ENCODE assay signal across 8 cellular contexts in the genomic region with DNA sequence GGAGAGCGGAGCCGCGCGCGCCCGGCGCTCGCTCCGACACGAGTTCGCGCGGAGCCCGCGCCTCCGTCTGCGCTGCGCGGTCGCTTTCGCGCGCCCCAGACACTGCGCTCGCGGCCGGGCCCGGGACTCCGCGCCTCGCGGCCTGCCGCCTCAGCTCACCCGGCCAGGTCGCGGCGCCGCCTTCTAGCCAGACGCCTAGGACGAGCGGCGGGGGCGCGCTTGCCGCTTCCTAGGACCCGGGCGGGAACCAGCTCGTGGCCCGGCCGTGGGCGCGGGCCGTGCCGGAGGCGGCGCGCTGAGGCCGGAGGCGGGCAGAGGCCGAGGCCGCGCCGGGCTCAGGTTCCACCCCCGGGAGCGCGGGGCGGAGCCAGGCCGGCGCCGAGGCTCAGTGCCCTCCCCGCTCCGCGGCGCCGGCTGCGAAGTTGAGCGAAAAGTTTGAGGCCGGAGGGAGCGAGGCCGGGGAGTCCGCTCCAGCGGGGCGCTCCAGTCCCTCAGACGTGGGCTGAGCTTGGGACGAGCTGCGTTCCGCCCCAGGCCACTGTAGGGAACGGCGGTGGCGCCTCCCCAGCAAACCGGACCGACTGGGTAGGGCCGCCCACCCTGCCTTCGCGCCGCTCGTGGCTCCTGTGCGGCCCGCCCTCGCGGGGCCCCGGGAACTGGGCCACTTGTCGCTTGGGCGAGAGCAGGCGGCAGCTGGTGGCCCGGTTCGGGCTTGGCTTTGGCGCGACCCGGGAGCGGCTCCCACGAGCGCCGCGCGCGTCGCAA. TPM values are rescaled to one million over a fixed set of nuclear protein-coding genes. Genes with fewer than 3 reads are reported as not detected.
A peak's percentile ranks its signal among the peaks of the same experiment; 100 is the strongest.
DNase-seq lines count a peak whose midpoint lies in the region; ATAC-seq and TF ChIP-seq lines count a peak whose summit lies in the region.

A gene with protein sequence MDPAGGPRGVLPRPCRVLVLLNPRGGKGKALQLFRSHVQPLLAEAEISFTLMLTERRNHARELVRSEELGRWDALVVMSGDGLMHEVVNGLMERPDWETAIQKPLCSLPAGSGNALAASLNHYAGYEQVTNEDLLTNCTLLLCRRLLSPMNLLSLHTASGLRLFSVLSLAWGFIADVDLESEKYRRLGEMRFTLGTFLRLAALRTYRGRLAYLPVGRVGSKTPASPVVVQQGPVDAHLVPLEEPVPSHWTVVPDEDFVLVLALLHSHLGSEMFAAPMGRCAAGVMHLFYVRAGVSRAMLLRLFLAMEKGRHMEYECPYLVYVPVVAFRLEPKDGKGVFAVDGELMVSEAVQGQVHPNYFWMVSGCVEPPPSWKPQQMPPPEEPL (plus strand): TSS at position 388 of the 765 bp plus-strand sequence. CDS start 1,036 bp downstream, outside the sequence.

- ATAC-seq in right lobe of liver = peak; percentile 76 to 89 (median 85)

- H3K9me3 ChIP-seq in ES-I3 (ENCODE audit: control insufficient read depth, insufficient read depth, low read length) = no peaks in the 10 kb centered on the region
- H3K9me3 ChIP-seq in right lobe of liver = no peaks in the 10 kb centered on the region

- H3K27ac ChIP-seq in right lobe of liver = peak within 1 kb of the TSS; percentile 21 to 79 (median 43)

- H3K4me3 ChIP-seq in right lobe of liver = peak within 1 kb of the TSS; percentile 51 to 55 (median 54)

- peak within 1 kb of the TSS; percentile 83 for H3K9ac ChIP-seq in ES-I3 (ENCODE audit: low read depth, low read length)

- peak; percentile 44 for TF ChIP-seq POLR2A in right lobe of liver (IDR thresholded peaks at IDR 0.05)

- H3K4me1 ChIP-seq in ES-I3 (ENCODE audit: insufficient read depth, low read length) (peaks cover 8% of the 10 kb centered on the region), right lobe of liver (peaks cover 0 to 34% (median 8%) of the 10 kb centered on the region in 4 donors)

- DNase-seq in GOT3 (lab: John Stamatoyannopoulos, UW) (peak; percentile 58), NAMALWA (ENCODE audit: low spot score) (peak; percentile 76), dermis blood vessel endothelial cell (peak; percentile 82), right lobe of liver (peak; percentile 78 to 84 (median 80)), pons (ENCODE audit: low spot score) (no peak)
- DNase-seq in activated CD4-positive, alpha-beta T cell treated with anti-CD3 and anti-CD28 coated beads for 48 hours = peak; percentile 79
- DNase-seq in stimulated activated CD4-positive, alpha-beta T cell treated with anti-CD3 and anti-CD28 coated beads, TNF-alpha, amount 100 ng/mL, for 48 hours (ENCODE audit: low read depth in 3 of 3) = peak; percentile 27 to 72 (median 39)

- no peaks in the 10 kb centered on the region for H3K36me3 ChIP-seq in ES-I3 (ENCODE audit: insufficient read depth, low read length)
- no peaks in the 10 kb centered on the region for H3K36me3 ChIP-seq in right lobe of liver

- intact Hi-C loops in right lobe of liver (cut with DNase I) = no loop called here

- peak in 1 of 4 donors; percentile 3 for TF ChIP-seq CTCF in right lobe of liver (IDR thresholded peaks at IDR 0.05)

- no peaks in the 10 kb centered on the region for H3K27me3 ChIP-seq in right lobe of liver

- 0% methylated on average over 22 of the region's 118 CpGs for WGBS in right lobe of liver (ENCODE audit: insufficient coverage, low coverage, low lambda C conversion rate, missing lambda C conversion rate)

RNA-seq across cellular contexts. Expression of the gene that starts here (rescaled TPM):
- total RNA-seq in dermis blood vessel endothelial cell (259 and 272 TPM in 2 replicates), right lobe of liver (1 to 10 TPM in 4 of 6 experiments, under 1 TPM in 2; 0.35 to 2.6 (median 1.5) TPM)

Comparison
In these comparisons a context has a peak if more than half of its experiments do, and no peak if none do; other contexts are left out.
1. RNA of the gene that starts here (total RNA-seq): 259 to 272 TPM in dermis blood vessel endothelial cell; 0.35 to 2.6 TPM in right lobe of liver; every median in the first group is over 10 times any median in the second.